In the genomic region with DNA sequence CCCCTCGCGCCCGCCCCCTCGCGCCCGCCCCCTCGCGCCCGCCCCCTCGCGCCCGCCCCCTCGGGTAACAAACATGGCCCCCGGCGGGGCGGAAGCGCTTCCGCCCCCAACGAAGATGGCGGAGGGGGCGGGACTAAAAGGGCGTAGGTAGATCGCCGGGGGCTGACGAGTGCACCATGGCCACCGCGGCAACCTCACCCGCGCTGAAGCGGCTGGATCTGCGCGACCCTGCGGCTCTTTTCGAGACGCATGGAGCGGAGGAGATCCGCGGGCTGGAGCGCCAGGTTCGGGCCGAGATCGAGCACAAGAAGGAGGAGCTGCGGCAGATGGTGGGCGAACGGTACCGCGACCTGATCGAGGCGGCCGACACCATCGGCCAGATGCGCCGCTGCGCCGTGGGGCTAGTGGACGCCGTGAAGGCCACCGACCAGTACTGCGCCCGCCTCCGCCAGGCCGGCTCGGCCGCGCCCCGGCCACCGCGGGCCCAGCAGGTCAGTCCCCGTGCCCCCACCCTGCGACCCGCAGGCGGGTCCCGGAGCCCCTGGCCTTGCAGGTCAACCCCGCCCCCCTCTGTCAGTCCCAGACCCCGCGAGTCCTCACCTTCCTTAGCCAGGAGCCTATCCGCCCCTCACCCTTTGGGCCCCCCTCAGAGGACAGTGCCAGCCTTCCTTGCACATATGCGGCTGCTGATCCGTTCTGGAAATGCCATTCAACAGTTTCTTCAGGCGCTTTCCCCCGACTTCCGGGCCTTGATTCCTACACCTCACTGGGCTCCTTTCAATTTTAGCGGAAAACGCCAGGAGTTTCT, we compare ENCODE assay signal across 8 cellular contexts. TPM values are rescaled to one million over a fixed set of nuclear protein-coding genes. Genes with fewer than 3 reads are reported as not detected.
A peak's percentile ranks its signal among the peaks of the same experiment; 100 is the strongest.
DNase-seq lines count a peak whose midpoint lies in the region; ATAC-seq lines count a peak whose summit lies in the region.

Gene COG1, plus strand, starts transcription at position 162 of the 808 bp plus-strand sequence. Its CDS starts 15 bp downstream, at position 177.

- H3K4me3 ChIP-seq in CD4-positive, alpha-beta memory T cell (ENCODE audit: low read length in 2 of 2) = peak within 1 kb of the TSS; percentile 71 to 84
- peak within 1 kb of the TSS; percentile 99 for H3K4me3 ChIP-seq in NT2/D1 (ENCODE audit: insufficient read length, low read depth)
- H3K4me3 ChIP-seq in endocrine pancreas (ENCODE audit: control insufficient read depth, insufficient read depth, low read length) = peak within 1 kb of the TSS; percentile 88
- peak within 1 kb of the TSS; percentile 82 for H3K4me3 ChIP-seq in mesodermal cell (ENCODE audit: extremely low read depth, insufficient read depth, low read length, poor library complexity, severe bottlenecking)

- no peaks in the 10 kb centered on the region for H3K9me3 Mint-ChIP-seq in CD4-positive, alpha-beta memory T cell
- no peaks in the 10 kb centered on the region for H3K9me3 Mint-ChIP-seq in activated CD8-positive, alpha-beta memory T cell treated with anti-CD3 and anti-CD28 coated beads, Interleukin-2, amount 10 ng/mL, durations not matched to agents 7 days and 5 days (ENCODE audit: low read depth)

- WGBS in mesodermal cell (ENCODE audit: insufficient coverage in 2 of 2), 2 experiments = 1% methylated on average over 56 to 62 of the region's 84 CpGs

- peak within 1 kb of the TSS; percentile 79 to 99 (median 98) for H3K27ac Mint-ChIP-seq in CD4-positive, alpha-beta memory T cell
- H3K27ac Mint-ChIP-seq in activated CD8-positive, alpha-beta memory T cell treated with anti-CD3 and anti-CD28 coated beads, Interleukin-2, amount 10 ng/mL, durations not matched to agents 7 days and 5 days = peak within 1 kb of the TSS; percentile 97

- peaks cover 24 to 28% of the 10 kb centered on the region in 2 donors for H3K36me3 Mint-ChIP-seq in CD4-positive, alpha-beta memory T cell
- peaks cover 16% of the 10 kb centered on the region for H3K36me3 Mint-ChIP-seq in activated CD8-positive, alpha-beta memory T cell treated with anti-CD3 and anti-CD28 coated beads, Interleukin-2, amount 10 ng/mL, durations not matched to agents 7 days and 5 days

- no peaks in the 10 kb centered on the region for H3K27me3 ChIP-seq in CD4-positive, alpha-beta memory T cell (ENCODE audit: insufficient read depth, low read length)
- H3K27me3 ChIP-seq in NT2/D1 (ENCODE audit: insufficient read depth, insufficient read length) (no peaks in the 10 kb centered on the region), endocrine pancreas (ENCODE audit: control insufficient read depth, insufficient read depth, low read length) (no peaks in the 10 kb centered on the region)

- H3K27ac ChIP-seq in CD4-positive, alpha-beta memory T cell (ENCODE audit: low read depth, low read length) = peak within 1 kb of the TSS; percentile 81
- H3K27ac ChIP-seq in mesodermal cell (ENCODE audit: low read depth, low read length, severe bottlenecking) = peak within 1 kb of the TSS; percentile 88

- intact Hi-C loops in CD4-positive, alpha-beta memory T cell (cut with micrococcal nuclease) = loop anchor here (1.0 kb wide), 1 partner anchor 119 kb away; the partner anchor contains the start of gene CDC42EP4

- peaks cover 21 to 45% (median 28%) of the 10 kb centered on the region in 4 donors for H3K4me1 Mint-ChIP-seq in CD4-positive, alpha-beta memory T cell
- peaks cover 23% of the 10 kb centered on the region for H3K4me1 Mint-ChIP-seq in activated CD8-positive, alpha-beta memory T cell treated with anti-CD3 and anti-CD28 coated beads, Interleukin-2, amount 10 ng/mL, durations not matched to agents 7 days and 5 days

- POLR2A ChIA-PET in CD4-positive, alpha-beta memory T cell (lab: Charles Lee; ENCODE audit: partially characterized antibody) = interaction anchor here (1.1 to 6.1 kb wide), 9 partner anchors 8 to 466 kb away, joined by 3 to 49 read pairs (median 5); partner anchors contain the start of genes CDC42EP4 and SLC39A11

- peak; percentile 68 to 91 (median 76) for DNase-seq in CD4-positive, alpha-beta memory T cell
- DNase-seq in HT1080 (ENCODE audit: low read depth) = peak; percentile 18
- DNase-seq in NT2/D1 (ENCODE audit: low read depth, low spot score) = peak; percentile 77
- peak; percentile 91 for DNase-seq in activated CD8-positive, alpha-beta memory T cell treated with anti-CD3 and anti-CD28 coated beads, Interleukin-2, amount 10 ng/mL, durations not matched to agents 7 days and 5 days
- DNase-seq in stimulated activated CD8-positive, alpha-beta memory T cell treated with anti-CD3 and anti-CD28 coated beads, Interleukin-15, amount 100 ng/mL, for 1 hour (ENCODE audit: low read depth) = peak; percentile 82

- H3K36me3 ChIP-seq in CD4-positive, alpha-beta memory T cell (ENCODE audit: insufficient read depth, low read length) = peaks cover 23% of the 10 kb centered on the region
- H3K36me3 ChIP-seq in NT2/D1 (ENCODE audit: insufficient read depth, insufficient read length, low read length) (peaks cover 36% of the 10 kb centered on the region), endocrine pancreas (ENCODE audit: control insufficient read depth, insufficient read depth, low read length) (no peaks in the 10 kb centered on the region), mesodermal cell (ENCODE audit: control insufficient read depth, insufficient read depth, low read length) (peaks cover 25% of the 10 kb centered on the region)

- H3K27me3 Mint-ChIP-seq in CD4-positive, alpha-beta memory T cell = no peaks in the 10 kb centered on the region
- H3K27me3 Mint-ChIP-seq in activated CD8-positive, alpha-beta memory T cell treated with anti-CD3 and anti-CD28 coated beads, Interleukin-2, amount 10 ng/mL, durations not matched to agents 7 days and 5 days = no peaks in the 10 kb centered on the region

- peak within 1 kb of the TSS; percentile 97 to 99 (median 98) for H3K4me3 Mint-ChIP-seq in CD4-positive, alpha-beta memory T cell
- peak within 1 kb of the TSS; percentile 92 for H3K4me3 Mint-ChIP-seq in activated CD8-positive, alpha-beta memory T cell treated with anti-CD3 and anti-CD28 coated beads, Interleukin-2, amount 10 ng/mL, durations not matched to agents 7 days and 5 days

- no peaks in the 10 kb centered on the region for H3K9me3 ChIP-seq in CD4-positive, alpha-beta memory T cell (ENCODE audit: control insufficient read depth in 1 of 2, low read length in 2 of 2)
- H3K9me3 ChIP-seq in NT2/D1 (ENCODE audit: insufficient read depth, low read length) = no peaks in the 10 kb centered on the region
- no peaks in the 10 kb centered on the region for H3K9me3 ChIP-seq in endocrine pancreas (ENCODE audit: control insufficient read depth, low read length)
- no peaks in the 10 kb centered on the region for H3K9me3 ChIP-seq in mesodermal cell (ENCODE audit: control insufficient read depth, low read length)

- peak within 1 kb of the TSS; percentile 98 for H3K9ac ChIP-seq in NT2/D1 (ENCODE audit: insufficient read length, low read depth)
- peak within 1 kb of the TSS; percentile 97 for H3K9ac ChIP-seq in endocrine pancreas (ENCODE audit: control insufficient read depth, insufficient read depth, low read length)

- H3K4me1 ChIP-seq in CD4-positive, alpha-beta memory T cell (ENCODE audit: insufficient read depth, low read length) = peaks cover 22% of the 10 kb centered on the region
- H3K4me1 ChIP-seq in NT2/D1 (ENCODE audit: insufficient read depth, insufficient read length) (peaks cover 3% of the 10 kb centered on the region), endocrine pancreas (ENCODE audit: control insufficient read depth, insufficient read depth, low read length) (no peaks in the 10 kb centered on the region), mesodermal cell (ENCODE audit: control insufficient read depth, insufficient read depth, low read length, poor library complexity, severe bottlenecking) (peaks cover 5% of the 10 kb centered on the region)

- CTCF ChIA-PET in CD4-positive, alpha-beta memory T cell (lab: Charles Lee; ENCODE audit: partially characterized antibody) = interaction anchor here (0.9 to 5.9 kb wide), 6 partner anchors 35 to 467 kb away, joined by 3 to 70 read pairs (median 5); no protein-coding TSS in a partner anchor
- CTCF ChIA-PET in activated CD8-positive, alpha-beta memory T cell treated with anti-CD3 and anti-CD28 coated beads, Interleukin-2, amount 10 ng/mL, durations not matched to agents 7 days and 5 days (lab: Charles Lee) = interaction anchor here (0.9 to 7.8 kb wide), 12 partner anchors 11 to 633 kb away, joined by 3 to 85 read pairs (median 7); a partner anchor contains a TSS

- peak; percentile 77 for ATAC-seq in GM19463 (IDR thresholded peaks at IDR 0.05; ENCODE audit: unreplicated experiment)
- peak; percentile 84 for ATAC-seq in activated CD8-positive, alpha-beta memory T cell treated with anti-CD3 and anti-CD28 coated beads, Interleukin-2, amount 10 ng/mL, durations not matched to agents 7 days and 5 days

RNA-seq across cellular contexts. Expression of gene COG1, which starts in this region (rescaled TPM):
- total RNA-seq in CD4-positive, alpha-beta memory T cell = 10 to 100 TPM; 76.2 to 81.6 TPM
- polyA plus RNA-seq in CD4-positive, alpha-beta memory T cell = 10 to 100 TPM; 13.1 to 38.1 TPM
- total RNA-seq in HT1080 (2014; rRNA removed; shearing (Covaris generic)) = 20.1 and 34.9 TPM in 2 replicates
- 21.5 and 21.8 TPM in 2 replicates for polyA plus RNA-seq in HT1080 (2015; cell fraction: cytosol; rRNA removed)
- 67.6 and 68.1 TPM in 2 replicates for polyA plus RNA-seq in HT1080 (2015; cell fraction: nucleus; rRNA removed)
- total RNA-seq in activated CD8-positive, alpha-beta memory T cell treated with anti-CD3 and anti-CD28 coated beads, Interleukin-2, amount 10 ng/mL, durations not matched to agents 7 days and 5 days = 10 to 100 TPM; 26.6 to 33.9 TPM
- 36.3 TPM for polyA plus RNA-seq in mesodermal cell (2013, experiment 1 of 2)
- 32.6 TPM for polyA plus RNA-seq in mesodermal cell (2013, experiment 2 of 2)

Comparison
In these comparisons a context has a peak if more than half of its experiments do, and no peak if none do; other contexts are left out.
1. Peak in every context shown above with its lines: DNase-seq, ATAC-seq, H3K4me3 ChIP-seq and H3K27ac ChIP-seq.
2. DNase-seq: peak in every context shown above with its lines; median percentile 91 in activated CD8-positive, alpha-beta memory T cell treated with anti-CD3 and anti-CD28 coated beads, Interleukin-2, amount 10 ng/mL, durations not matched to agents 7 days and 5 days; 82 in stimulated activated CD8-positive, alpha-beta memory T cell treated with anti-CD3 and anti-CD28 coated beads, Interleukin-15, amount 100 ng/mL, for 1 hour; 77 in NT2/D1; 76 in CD4-positive, alpha-beta memory T cell; 18 in HT1080.